In genomic region chrX:70262952-70263567, GRCh38 we compare ENCODE assay signal across 9 cellular contexts. TPM values are rescaled to one million over a fixed set of nuclear protein-coding genes. Genes with fewer than 3 reads are reported as not detected.
A peak's percentile ranks its signal among the peaks of the same experiment; 100 is the strongest.
DNase-seq lines count a peak whose midpoint lies in the region; ATAC-seq lines count a peak whose summit lies in the region.
"Had no signal": no experiment of that assay in that cellular context is flagged by ENCODE, and none has a peak within 500 bp of the region (broad histone marks: within the 10 kb centered on the region; RNA-seq: fewer than 3 reads in every experiment).

No MANE protein-coding gene starts in this region.

- ATAC-seq in activated T-cell treated with anti-CD3 and anti-CD28 coated beads, Interleukin-2, amount 50 U/mL, for 72 hours (replicated peaks in 1 of 2) = peak; percentile 67 to 80
- peak; percentile 59 to 80 for ATAC-seq in left cardiac atrium

- no peaks in the 10 kb centered on the region for H3K9me3 Mint-ChIP-seq in activated T-cell treated with anti-CD3 and anti-CD28 coated beads, Interleukin-2, amount 50 U/mL, for 72 hours

- no peak overlapping the region for H3K27ac Mint-ChIP-seq in activated T-cell treated with anti-CD3 and anti-CD28 coated beads, Interleukin-2, amount 50 U/mL, for 72 hours

- no peak overlapping the region for H3K4me3 Mint-ChIP-seq in activated T-cell treated with anti-CD3 and anti-CD28 coated beads, Interleukin-2, amount 50 U/mL, for 72 hours

- intact Hi-C loops in left cardiac atrium (cut with DNase I) = loop anchor here (10.0 kb wide), 1 partner anchor 68 kb away; no protein-coding TSS in a partner anchor

- H3K27me3 Mint-ChIP-seq in activated T-cell treated with anti-CD3 and anti-CD28 coated beads, Interleukin-2, amount 50 U/mL, for 72 hours (ENCODE audit: low read depth) = peaks cover 16% of the 10 kb centered on the region

- peak; percentile 47 for DNase-seq in ELR (ENCODE audit: low read depth)
- DNase-seq in HCEC 1CT = peak; percentile 8
- peak; percentile 1 for DNase-seq in NCI-H2171 treated with DMSO at 0.1 percent for 48 hours (lab: John Stamatoyannopoulos, UW)
- peak; percentile 42 to 59 for DNase-seq in activated T-cell treated with anti-CD3 and anti-CD28 coated beads, Interleukin-2, amount 50 U/mL, for 72 hours
- peak; percentile 27 for DNase-seq in left cardiac atrium
- DNase-seq in stimulated activated CD4-positive, alpha-beta T cell treated with anti-CD3 and anti-CD28 coated beads, Interleukin-4, amount 100 ng/mL, for 1 hour = peak; percentile 15
- DNase-seq in AML-193 (lab: John Stamatoyannopoulos, UW) = no peak
- no peak for DNase-seq in occipital lobe (lab: John Stamatoyannopoulos, UW)

- H3K36me3 Mint-ChIP-seq in activated T-cell treated with anti-CD3 and anti-CD28 coated beads, Interleukin-2, amount 50 U/mL, for 72 hours (ENCODE audit: insufficient read depth in 2 of 2) = peaks cover 0 to 2% of the 10 kb centered on the region in 2 donors

- H3K4me1 Mint-ChIP-seq in activated T-cell treated with anti-CD3 and anti-CD28 coated beads, Interleukin-2, amount 50 U/mL, for 72 hours (ENCODE audit: low read depth) = no peaks in the 10 kb centered on the region

RNA-seq across cellular contexts. Expression of gene P2RY4, which starts 3.1 kb away (rescaled TPM):
- under 1 TPM; 0.34 to 0.69 TPM for total RNA-seq in activated T-cell treated with anti-CD3 and anti-CD28 coated beads, Interleukin-2, amount 50 U/mL, for 72 hours
- total RNA-seq in left cardiac atrium (under 1 TPM in 1 of 2 donors, not detected in 1; 0.16 TPM), occipital lobe (0.16 TPM)

RNA-seq across cellular contexts. Expression of gene ARR3, which starts 5.1 kb away (rescaled TPM):
- not detected for total RNA-seq in activated T-cell treated with anti-CD3 and anti-CD28 coated beads, Interleukin-2, amount 50 U/mL, for 72 hours
- total RNA-seq in left cardiac atrium = not detected
- total RNA-seq in occipital lobe = not detected
- total RNA-seq: T-helper 2 cell treated with Interferon-gamma antibody and Interleukin-4, amounts not matched to agents 100 ng/mL and 5 ng/mL, for 36 hours had no signal

RNA-seq across cellular contexts. Expression of gene RAB41, which starts 18.9 kb away (rescaled TPM):
- not detected for total RNA-seq in activated T-cell treated with anti-CD3 and anti-CD28 coated beads, Interleukin-2, amount 50 U/mL, for 72 hours
- total RNA-seq in left cardiac atrium = not detected
- not detected for total RNA-seq in occipital lobe
- total RNA-seq: T-helper 2 cell treated with Interferon-gamma antibody and Interleukin-4, amounts not matched to agents 100 ng/mL and 5 ng/mL, for 36 hours had no signal

RNA-seq across cellular contexts. Expression of gene PDZD11, which starts 26.7 kb away (rescaled TPM):
- 10 to 100 TPM; 17.7 to 20.6 TPM for total RNA-seq in activated T-cell treated with anti-CD3 and anti-CD28 coated beads, Interleukin-2, amount 50 U/mL, for 72 hours
- total RNA-seq in left cardiac atrium (10 to 100 TPM; 33.7 to 37.1 TPM), occipital lobe (26.5 TPM)

RNA-seq across cellular contexts. Expression of gene KIF4A, which starts 26.8 kb away (rescaled TPM):
- total RNA-seq in activated T-cell treated with anti-CD3 and anti-CD28 coated beads, Interleukin-2, amount 50 U/mL, for 72 hours = 10 to 100 TPM; 26.4 to 28.7 TPM
- total RNA-seq in left cardiac atrium (under 1 TPM; 0.29 to 0.68 TPM), occipital lobe (2.7 TPM)

Comparison
In these comparisons a context has a peak if more than half of its experiments do, and no peak if none do; other contexts are left out.
1. DNase-seq: peak in ELR (single experiment), HCEC 1CT (single experiment), NCI-H2171 treated with DMSO at 0.1 percent for 48 hours (single experiment), activated T-cell treated with anti-CD3 and anti-CD28 coated beads, Interleukin-2, amount 50 U/mL, for 72 hours (2 of 2), left cardiac atrium (single experiment) and stimulated activated CD4-positive, alpha-beta T cell treated with anti-CD3 and anti-CD28 coated beads, Interleukin-4, amount 100 ng/mL, for 1 hour (single experiment); none in AML-193 (0 of 2) and occipital lobe (single experiment).